In genomic region chr5:115815006-115815692, GRCh38 we compare ENCODE assay signal across 8 cellular contexts. TPM values are rescaled to one million over a fixed set of nuclear protein-coding genes. Genes with fewer than 3 reads are reported as not detected.
DNase-seq lines count a peak whose midpoint lies in the region; ATAC-seq and TF ChIP-seq lines count a peak whose summit lies in the region.

No MANE protein-coding gene starts in this region.

- CTCF ChIA-PET in MCF 10A (lab: Yijun Ruan, JAX), result interaction anchor here (1.0 kb wide), 1 partner anchor 25 kb away, joined by 4 read pairs; no protein-coding TSS in a partner anchor

- DNase-seq in breast epithelium (ENCODE audit: low spot score in 2 of 2) (no peak), MCF 10A (ENCODE audit: unreplicated experiment) (no peak), upper lobe of right lung (no peak), SJCRH30 (no peak), HuH-7 (ENCODE audit: low spot score) (no peak)
- DNase-seq in central memory CD8-positive, alpha-beta T cell (ENCODE audit: low spot score in 2 of 2), result no peak

- POLR2A ChIA-PET in MCF 10A (lab: Yijun Ruan, JAX), result interaction anchor here (0.7 kb wide), 1 partner anchor 10 kb away, joined by 3 read pairs; no protein-coding TSS in a partner anchor

- H3K4me3 ChIP-seq in breast epithelium, result peak overlapping the region; percentile 50 to 82 (median 66)
- H3K4me3 ChIP-seq in muscle layer of colon (ENCODE audit: low read depth in 1 of 2, low read length in 2 of 2), result peak overlapping the region; percentile 72 to 77
- H3K4me3 ChIP-seq in upper lobe of right lung, result peak overlapping the region; percentile 54
- H3K4me3 ChIP-seq in SJCRH30, result no peak overlapping the region

- BruUV-seq in MCF 10A (replicated peaks; lab: Mats Ljungman, UMichigan), result no TSS peak

- H3K4me1 ChIP-seq in breast epithelium (no peaks in the 10 kb centered on the region), muscle layer of colon (ENCODE audit: insufficient read depth, low read length) (peaks cover 6% of the 10 kb centered on the region), upper lobe of right lung (peaks cover 3% of the 10 kb centered on the region), SJCRH30 (no peaks in the 10 kb centered on the region)

- peaks cover 12% of the 10 kb centered on the region for H3K27me3 Mint-ChIP-seq in MCF 10A (ENCODE audit: insufficient read depth, unreplicated experiment)
- H3K27me3 Mint-ChIP-seq in central memory CD8-positive, alpha-beta T cell, result peaks cover 94% of the 10 kb centered on the region

- H3K4me3 Mint-ChIP-seq in MCF 10A (ENCODE audit: unreplicated experiment), result no peak overlapping the region
- H3K4me3 Mint-ChIP-seq in central memory CD8-positive, alpha-beta T cell, result peak overlapping the region; percentile 57

- H3K9me3 ChIP-seq in breast epithelium (no peaks in the 10 kb centered on the region), muscle layer of colon (ENCODE audit: low read length) (no peaks in the 10 kb centered on the region), upper lobe of right lung (no peaks in the 10 kb centered on the region), SJCRH30 (replicated peaks) (no peaks in the 10 kb centered on the region)

- no peak overlapping the region for H3K27ac ChIP-seq in breast epithelium
- no peak overlapping the region for H3K27ac ChIP-seq in muscle layer of colon (ENCODE audit: low read depth, low read length)
- H3K27ac ChIP-seq in upper lobe of right lung, result no peak overlapping the region
- no peak overlapping the region for H3K27ac ChIP-seq in SJCRH30

- peaks cover 4 to 31% of the 10 kb centered on the region in 2 donors for H3K27me3 ChIP-seq in breast epithelium
- H3K27me3 ChIP-seq in muscle layer of colon (ENCODE audit: control insufficient read depth in 1 of 2, insufficient read depth in 2 of 2, low read length in 2 of 2), result peaks cover 6 to 25% of the 10 kb centered on the region in 2 donors
- peaks cover 40% of the 10 kb centered on the region for H3K27me3 ChIP-seq in upper lobe of right lung
- no peaks in the 10 kb centered on the region for H3K27me3 ChIP-seq in SJCRH30

- H3K36me3 ChIP-seq in breast epithelium (no peaks in the 10 kb centered on the region), muscle layer of colon (ENCODE audit: insufficient read depth, low read length) (no peaks in the 10 kb centered on the region), upper lobe of right lung (no peaks in the 10 kb centered on the region), SJCRH30 (no peaks in the 10 kb centered on the region)

- H3K4me1 Mint-ChIP-seq in MCF 10A (ENCODE audit: insufficient read depth, unreplicated experiment), result no peaks in the 10 kb centered on the region
- peaks cover 15% of the 10 kb centered on the region for H3K4me1 Mint-ChIP-seq in central memory CD8-positive, alpha-beta T cell

- ATAC-seq in central memory CD8-positive, alpha-beta T cell (replicated peaks; ENCODE audit: extremely low read depth, poor library complexity, severe bottlenecking), result no peak
- no peak for ATAC-seq in upper lobe of right lung
- no peak for ATAC-seq in GM21528 (IDR thresholded peaks at IDR 0.05; ENCODE audit: low FRiP score, unreplicated experiment)

- H3K9me3 Mint-ChIP-seq in MCF 10A (ENCODE audit: unreplicated experiment), result no peaks in the 10 kb centered on the region
- H3K9me3 Mint-ChIP-seq in central memory CD8-positive, alpha-beta T cell, result no peaks in the 10 kb centered on the region

- intact Hi-C loops in breast epithelium (cut with DNase I; ENCODE audit: low total_unique reads) (no loop called here), MCF 10A (cut with micrococcal nuclease) (no loop called here), upper lobe of right lung (cut with DNase I) (no loop called here)

- no peak overlapping the region for H3K27ac Mint-ChIP-seq in MCF 10A (ENCODE audit: low read depth, unreplicated experiment)
- H3K27ac Mint-ChIP-seq in central memory CD8-positive, alpha-beta T cell (ENCODE audit: low read depth), result no peak overlapping the region

- peak overlapping the region; percentile 13 for H3K9ac ChIP-seq in muscle layer of colon (ENCODE audit: low read length)

- no peaks in the 10 kb centered on the region for H3K36me3 Mint-ChIP-seq in MCF 10A (ENCODE audit: insufficient read depth, unreplicated experiment)
- H3K36me3 Mint-ChIP-seq in central memory CD8-positive, alpha-beta T cell (ENCODE audit: insufficient read depth), result no peaks in the 10 kb centered on the region

- TF ChIP-seq CTCF in breast epithelium (IDR thresholded peaks at IDR 0.05) (no peak), MCF 10A (IDR thresholded peaks at IDR 0.05; ENCODE audit: unreplicated experiment) (no peak), upper lobe of right lung (IDR thresholded peaks at IDR 0.05) (no peak)

- TF ChIP-seq POLR2A in breast epithelium (IDR thresholded peaks at IDR 0.05), result no peak

RNA-seq across cellular contexts. Expression of gene CDO1, which starts 1.3 kb away (rescaled TPM):
- total RNA-seq in breast epithelium (100 to 1,000 TPM in 1 of 3 donors, 10 to 100 TPM in 2; 47.7 to 342 (median 54.7) TPM), MCF 10A (2022) (0.42 and 0.44 TPM in 2 replicates), upper lobe of right lung (20.1 TPM)
- total RNA-seq in SJCRH30 (2014; rRNA removed; shearing (Covaris generic)), result 0.23 TPM in 1 of 2 replicates, not detected in the other

RNA-seq across cellular contexts. Expression of gene ATG12, which starts 26.2 kb away (rescaled TPM):
- 10 to 100 TPM; 46.0 to 63.0 (median 50.8) TPM for total RNA-seq in breast epithelium
- total RNA-seq in MCF 10A (2022), result 42.6 and 46.3 TPM in 2 replicates
- total RNA-seq in upper lobe of right lung, result 36.5 TPM
- 61.3 and 62.5 TPM in 2 replicates for total RNA-seq in SJCRH30 (2014; rRNA removed; shearing (Covaris generic))

RNA-seq across cellular contexts. Expression of gene AP3S1, which starts 26.6 kb away (rescaled TPM):
- total RNA-seq in breast epithelium, result 10 to 100 TPM; 74.7 to 93.7 (median 89.9) TPM
- total RNA-seq in MCF 10A (2022), result 94.6 and 102 TPM in 2 replicates
- 70.4 TPM for total RNA-seq in upper lobe of right lung
- 139 and 141 TPM in 2 replicates for total RNA-seq in SJCRH30 (2014; rRNA removed; shearing (Covaris generic))

Comparison
In these comparisons a context has a peak if more than half of its experiments do, and no peak if none do; other contexts are left out.
1. RNA of gene CDO1, which starts 1.3 kb away (total RNA-seq): 47.7 to 342 TPM in breast epithelium and 20.1 TPM in upper lobe of right lung (single experiment); 0.42 to 0.44 TPM in MCF 10A and 0.23 TPM in SJCRH30; every median in the first group is over 10 times any median in the second.